ENCODE assay signal across 8 cellular contexts in the genomic region with DNA sequence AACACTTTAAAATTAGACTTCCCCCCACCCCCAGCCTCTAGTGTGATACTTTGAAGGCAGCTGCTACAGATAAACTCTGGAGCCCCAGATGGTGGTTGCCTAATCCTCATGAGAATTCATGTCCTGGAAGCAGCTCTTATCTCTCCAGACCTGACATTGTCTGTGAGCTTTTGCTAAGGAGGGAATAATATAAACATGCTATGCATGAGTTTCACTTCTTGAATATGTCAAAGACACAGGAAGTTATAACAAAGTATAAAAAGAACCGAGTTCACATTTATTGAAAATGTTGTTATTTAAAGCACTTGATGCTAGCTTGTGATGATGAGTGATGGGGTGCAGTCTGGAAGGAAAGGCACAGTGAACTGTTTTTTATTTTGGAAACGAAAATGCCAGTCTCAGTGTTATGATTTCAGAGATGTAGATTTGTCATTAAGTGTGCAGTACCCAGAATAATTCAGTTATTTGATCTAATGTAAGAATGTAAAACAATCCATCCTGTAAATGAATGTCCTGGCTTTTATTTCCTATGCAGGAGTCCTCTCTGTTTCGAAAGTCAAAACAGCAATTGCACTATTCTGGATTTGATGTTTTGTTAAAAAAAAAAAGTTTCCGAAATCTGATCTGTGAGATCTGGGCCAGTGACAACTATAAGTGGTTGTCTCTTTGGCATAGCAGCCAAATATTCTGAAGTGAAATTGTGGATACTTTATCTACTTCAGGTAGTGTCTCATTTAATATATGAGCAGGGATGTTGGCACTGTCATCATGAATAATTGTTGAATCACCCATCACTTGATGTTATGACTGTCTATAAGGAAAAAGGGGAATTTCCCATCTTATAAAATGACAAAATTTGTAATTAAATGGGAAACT.
A peak's percentile ranks its signal among the peaks of the same experiment; 100 is the strongest.
DNase-seq lines count a peak whose midpoint lies in the region; ATAC-seq and TF ChIP-seq lines count a peak whose summit lies in the region.

No MANE protein-coding gene starts in this region.

- no peak overlapping the region for H3K4me3 ChIP-seq in cardiac muscle cell

- no peak for ATAC-seq in Right ventricle myocardium inferior
- peak; percentile 50 for ATAC-seq in HG03521 (IDR thresholded peaks at IDR 0.05; ENCODE audit: unreplicated experiment)
- peak; percentile 58 for ATAC-seq in SK-N-SH treated with all-trans-retinoic acid at 6 μM for 48 hours

- no peaks in the 10 kb centered on the region for H3K27me3 ChIP-seq in cardiac muscle cell

- DNase-seq in cardiac muscle cell (ENCODE audit: low read depth in 1 of 2, low spot score in 1 of 2) = peak; percentile 52 to 62
- no peak for DNase-seq in Right ventricle myocardium inferior (ENCODE audit: missing footprints)
- DNase-seq in left kidney (ENCODE audit: low read depth, low spot score) = peak; percentile 31
- DNase-seq in SW480 (ENCODE audit: low spot score) = no peak
- DNase-seq in glomerular visceral epithelial cell (ENCODE audit: extremely low spot score) = no peak
- DNase-seq in anterior cingulate cortex (lab: John Stamatoyannopoulos, UW) = no peak

- H3K27ac ChIP-seq in cardiac muscle cell = peak overlapping the region; percentile 89

- H3K36me3 ChIP-seq in cardiac muscle cell = no peaks in the 10 kb centered on the region

- H3K4me1 ChIP-seq in cardiac muscle cell (ENCODE audit: low read depth) = peaks cover 68% of the 10 kb centered on the region

- no peaks in the 10 kb centered on the region for H3K9me3 ChIP-seq in cardiac muscle cell (ENCODE audit: low read depth)

- intact Hi-C loops in Right ventricle myocardium inferior (cut with DNase I) = no loop called here

- TF ChIP-seq CTCF in cardiac muscle cell (IDR thresholded peaks at IDR 0.05; ENCODE audit: low read depth, low read length) = no peak

TF ChIP-seq in SK-N-SH treated with all-trans-retinoic acid at 6 μM for 48 hours, 23 proteins besides CTCF, POLR2A, EP300 and RAD21:
- 0 out of 2 replicates have a peak, but pooled peaks have one; percentile 9 for TF ChIP-seq TOX (CRISPR knock-in tag; IDR thresholded peaks at IDR 0.05; ENCODE audit: borderline replicate concordance)
- TF ChIP-seq, protein P1, sequence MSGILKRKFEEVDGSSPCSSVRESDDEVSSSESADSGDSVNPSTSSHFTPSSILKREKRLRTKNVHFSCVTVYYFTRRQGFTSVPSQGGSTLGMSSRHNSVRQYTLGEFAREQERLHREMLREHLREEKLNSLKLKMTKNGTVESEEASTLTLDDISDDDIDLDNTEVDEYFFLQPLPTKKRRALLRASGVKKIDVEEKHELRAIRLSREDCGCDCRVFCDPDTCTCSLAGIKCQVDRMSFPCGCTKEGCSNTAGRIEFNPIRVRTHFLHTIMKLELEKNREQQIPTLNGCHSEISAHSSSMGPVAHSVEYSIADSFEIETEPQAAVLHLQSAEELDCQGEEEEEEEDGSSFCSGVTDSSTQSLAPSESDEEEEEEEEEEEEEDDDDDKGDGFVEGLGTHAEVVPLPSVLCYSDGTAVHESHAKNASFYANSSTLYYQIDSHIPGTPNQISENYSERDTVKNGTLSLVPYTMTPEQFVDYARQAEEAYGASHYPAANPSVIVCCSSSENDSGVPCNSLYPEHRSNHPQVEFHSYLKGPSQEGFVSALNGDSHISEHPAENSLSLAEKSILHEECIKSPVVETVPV (CRISPR knock-in tag; IDR thresholded peaks at IDR 0.05) = no peak
- TF ChIP-seq, protein P2, sequence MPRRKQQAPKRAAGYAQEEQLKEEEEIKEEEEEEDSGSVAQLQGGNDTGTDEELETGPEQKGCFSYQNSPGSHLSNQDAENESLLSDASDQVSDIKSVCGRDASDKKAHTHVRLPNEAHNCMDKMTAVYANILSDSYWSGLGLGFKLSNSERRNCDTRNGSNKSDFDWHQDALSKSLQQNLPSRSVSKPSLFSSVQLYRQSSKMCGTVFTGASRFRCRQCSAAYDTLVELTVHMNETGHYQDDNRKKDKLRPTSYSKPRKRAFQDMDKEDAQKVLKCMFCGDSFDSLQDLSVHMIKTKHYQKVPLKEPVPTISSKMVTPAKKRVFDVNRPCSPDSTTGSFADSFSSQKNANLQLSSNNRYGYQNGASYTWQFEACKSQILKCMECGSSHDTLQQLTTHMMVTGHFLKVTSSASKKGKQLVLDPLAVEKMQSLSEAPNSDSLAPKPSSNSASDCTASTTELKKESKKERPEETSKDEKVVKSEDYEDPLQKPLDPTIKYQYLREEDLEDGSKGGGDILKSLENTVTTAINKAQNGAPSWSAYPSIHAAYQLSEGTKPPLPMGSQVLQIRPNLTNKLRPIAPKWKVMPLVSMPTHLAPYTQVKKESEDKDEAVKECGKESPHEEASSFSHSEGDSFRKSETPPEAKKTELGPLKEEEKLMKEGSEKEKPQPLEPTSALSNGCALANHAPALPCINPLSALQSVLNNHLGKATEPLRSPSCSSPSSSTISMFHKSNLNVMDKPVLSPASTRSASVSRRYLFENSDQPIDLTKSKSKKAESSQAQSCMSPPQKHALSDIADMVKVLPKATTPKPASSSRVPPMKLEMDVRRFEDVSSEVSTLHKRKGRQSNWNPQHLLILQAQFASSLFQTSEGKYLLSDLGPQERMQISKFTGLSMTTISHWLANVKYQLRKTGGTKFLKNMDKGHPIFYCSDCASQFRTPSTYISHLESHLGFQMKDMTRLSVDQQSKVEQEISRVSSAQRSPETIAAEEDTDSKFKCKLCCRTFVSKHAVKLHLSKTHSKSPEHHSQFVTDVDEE (CRISPR knock-in tag; IDR thresholded peaks at IDR 0.05) = no peak
- 0 out of 2 replicates have a peak, but pooled peaks have one; percentile 31 for TF ChIP-seq TCF4 (CRISPR knock-in tag; IDR thresholded peaks at IDR 0.05; ENCODE audit: borderline replicate concordance)
- TF ChIP-seq ESRRG (CRISPR knock-in tag; IDR thresholded peaks at IDR 0.05) = no peak
- TF ChIP-seq GLIS3 (CRISPR knock-in tag; IDR thresholded peaks at IDR 0.05) = no peak
- no peak for TF ChIP-seq OSR1 (CRISPR knock-in tag; IDR thresholded peaks at IDR 0.05)
- TF ChIP-seq POU6F1 (CRISPR knock-in tag; IDR thresholded peaks at IDR 0.05; ENCODE audit: borderline replicate concordance, low read depth) = no peak
- TF ChIP-seq ISL1 (CRISPR knock-in tag; IDR thresholded peaks at IDR 0.05) = peak; percentile 49
- TF ChIP-seq CSDC2 (CRISPR knock-in tag; IDR thresholded peaks at IDR 0.05) = no peak
- TF ChIP-seq CREB5 (CRISPR knock-in tag; IDR thresholded peaks at IDR 0.05; ENCODE audit: low read depth) = 0 out of 2 replicates have a peak, but pooled peaks have one; percentile 12

Comparison
In these comparisons a context has a peak if more than half of its experiments do, and no peak if none do; other contexts are left out.
1. DNase-seq: peak in cardiac muscle cell (2 of 2) and left kidney (single experiment); none in Right ventricle myocardium inferior (single experiment), SW480 (single experiment), glomerular visceral epithelial cell (single experiment) and anterior cingulate cortex (0 of 58).